17 cellular contexts compared by ENCODE assay signal in genomic region chr12:11805043-11805442, GRCh38.
DNase-seq lines count a peak whose midpoint lies in the region; ATAC-seq and TF ChIP-seq lines count a peak whose summit lies in the region.
"Had no signal": no experiment of that assay in that cellular context is flagged by ENCODE, and none has a peak within 500 bp of the region (broad histone marks: within the 10 kb centered on the region; RNA-seq: fewer than 3 reads in every experiment).

No MANE protein-coding gene starts in this region.

- H3K4me1 ChIP-seq in OCI-LY3 (ENCODE audit: low read length) (peaks cover 49% of the 10 kb centered on the region), esophagus muscularis mucosa (peaks cover 0 to 31% (median 26%) of the 10 kb centered on the region in 4 donors)
- H3K4me1 ChIP-seq: SJCRH30 had no signal

- H3K36me3 ChIP-seq in OCI-LY3 (replicated peaks; ENCODE audit: low read depth, low read length) = peaks cover 26% of the 10 kb centered on the region
- H3K36me3 ChIP-seq in esophagus muscularis mucosa = no peaks in the 10 kb centered on the region
- H3K36me3 ChIP-seq: SJCRH30, upper lobe of left lung had no signal

- no peaks in the 10 kb centered on the region for H3K27me3 ChIP-seq in OCI-LY3 (ENCODE audit: low read depth, low read length)
- H3K27me3 ChIP-seq in esophagus muscularis mucosa = no peaks in the 10 kb centered on the region
- H3K27me3 ChIP-seq: SJCRH30, upper lobe of left lung had no signal

- DNase-seq in activated T-cell treated with anti-CD3 and anti-CD28 coated beads, Interleukin-2, amount 50 U/mL, for 72 hours = no peak
- DNase-seq in activated T-cell treated with anti-CD3 and anti-CD28 coated beads, Interleukin-2, amount 50 U/mL, for 1 hour = no peak
- DNase-seq in esophagus muscularis mucosa (ENCODE audit: extremely low spot score) = no peak
- no peak for DNase-seq in amygdala (lab: John Stamatoyannopoulos, UW)
- no peak for DNase-seq in NCI-H2081 treated with DMSO at 0.1 percent for 48 hours (lab: John Stamatoyannopoulos, UW)
- DNase-seq in SIG-M5 treated with dmso at 0.1 percent for 504 hours (lab: John Stamatoyannopoulos, UW; ENCODE audit: unreplicated experiment) = no peak
- no peak for DNase-seq in DMS 273 treated with DMSO at 0.1 percent for 48 hours (lab: John Stamatoyannopoulos, UW)
- DNase-seq: activated gamma-delta T cell; caudate nucleus; EL; immature natural killer cell; naive thymus-derived CD4-positive, alpha-beta T cell; NCI-H187; NCI-H82; SJCRH30; upper lobe of left lung had no signal

- H3K27me3 Mint-ChIP-seq in activated T-cell treated with anti-CD3 and anti-CD28 coated beads, Interleukin-2, amount 50 U/mL, for 72 hours (ENCODE audit: low read depth) = no peaks in the 10 kb centered on the region
- H3K27me3 Mint-ChIP-seq: naive thymus-derived CD4-positive, alpha-beta T cell had no signal

- H3K4me3 ChIP-seq in OCI-LY3 (ENCODE audit: low read length) = no peak overlapping the region
- no peak overlapping the region for H3K4me3 ChIP-seq in esophagus muscularis mucosa
- H3K4me3 ChIP-seq: SJCRH30, upper lobe of left lung had no signal

- H3K27ac ChIP-seq in OCI-LY3 (ENCODE audit: low read length) = no peak overlapping the region
- H3K27ac ChIP-seq in esophagus muscularis mucosa (replicated peaks in 1 of 4) = peak overlapping the region; percentile 16 to 91 (median 40)
- H3K27ac ChIP-seq: SJCRH30, upper lobe of left lung had no signal

- H3K9me3 Mint-ChIP-seq in activated T-cell treated with anti-CD3 and anti-CD28 coated beads, Interleukin-2, amount 50 U/mL, for 72 hours = no peaks in the 10 kb centered on the region
- H3K9me3 Mint-ChIP-seq: immature natural killer cell; naive thymus-derived CD4-positive, alpha-beta T cell had no signal

- H3K27ac Mint-ChIP-seq in activated T-cell treated with anti-CD3 and anti-CD28 coated beads, Interleukin-2, amount 50 U/mL, for 72 hours = peak overlapping the region; percentile 15
- H3K27ac Mint-ChIP-seq: immature natural killer cell had no signal

- peaks cover 53% of the 10 kb centered on the region for H3K79me2 ChIP-seq in OCI-LY3 (ENCODE audit: low read length)

- TF ChIP-seq CTCF in OCI-LY3 (IDR thresholded peaks at IDR 0.05; ENCODE audit: low read depth, low read length) (peak; percentile 46; the same call in 1 of the 2 replicates), esophagus muscularis mucosa (IDR thresholded peaks at IDR 0.05) (peak in 1 of 3 experiments; percentile 10)

- 0 out of 2 replicates have a peak overlapping the region, but pooled peaks have one; percentile 10 for H3K4me2 ChIP-seq in OCI-LY3 (ENCODE audit: low read length)

- TF ChIP-seq EP300 in esophagus muscularis mucosa (IDR thresholded peaks at IDR 0.05) = no peak

- no peak overlapping the region for H3K4me3 Mint-ChIP-seq in activated T-cell treated with anti-CD3 and anti-CD28 coated beads, Interleukin-2, amount 50 U/mL, for 72 hours
- H3K4me3 Mint-ChIP-seq: immature natural killer cell; naive thymus-derived CD4-positive, alpha-beta T cell had no signal

- H3K9ac ChIP-seq in OCI-LY3 (ENCODE audit: low read length) = no peak overlapping the region; the same call in 1 of the 2 replicates

- ATAC-seq in activated T-cell treated with anti-CD3 and anti-CD28 coated beads, Interleukin-2, amount 50 U/mL, for 72 hours (replicated peaks in 1 of 2) = no peak
- ATAC-seq: naive thymus-derived CD4-positive, alpha-beta T cell had no signal

- intact Hi-C loops in esophagus muscularis mucosa (cut with DNase I) = no loop called here

- H3K4me1 Mint-ChIP-seq in activated T-cell treated with anti-CD3 and anti-CD28 coated beads, Interleukin-2, amount 50 U/mL, for 72 hours (ENCODE audit: low read depth) = peaks cover 51% of the 10 kb centered on the region

- no peak overlapping the region for H2AFZ ChIP-seq in OCI-LY3 (ENCODE audit: low read depth, low read length)

- H3K36me3 Mint-ChIP-seq in activated T-cell treated with anti-CD3 and anti-CD28 coated beads, Interleukin-2, amount 50 U/mL, for 72 hours (ENCODE audit: insufficient read depth in 2 of 2) = peaks cover 5 to 20% of the 10 kb centered on the region in 2 donors

- 73% methylated on average over 3 of the region's 3 CpGs for WGBS in esophagus muscularis mucosa

- H4K20me1 ChIP-seq in OCI-LY3 (ENCODE audit: insufficient read depth, low read length) = no peaks in the 10 kb centered on the region

- H3K9me3 ChIP-seq in OCI-LY3 (ENCODE audit: insufficient read depth, low read length) = no peaks in the 10 kb centered on the region
- H3K9me3 ChIP-seq in esophagus muscularis mucosa = no peaks in the 10 kb centered on the region
- H3K9me3 ChIP-seq: SJCRH30, upper lobe of left lung had no signal

- no peak for TF ChIP-seq POLR2A in esophagus muscularis mucosa (IDR thresholded peaks at IDR 0.05; ENCODE audit: low read depth)
